Comparison of ENCODE assay signal across 1 cellular context in genomic region chr3:72569754-72570440, GRCh38.
TF ChIP-seq lines count a peak whose summit lies in the region.

No MANE protein-coding gene starts in this region.

TF ChIP-seq in SK-N-SH, 30 proteins besides CTCF, POLR2A, EP300 and RAD21 (continued from another document):
- TF ChIP-seq GATA2 (CRISPR knock-in tag; IDR thresholded peaks at IDR 0.05) (peak; percentile 42; the same call in 1 of the 2 replicates), PBX3 (IDR thresholded peaks at IDR 0.05) (no peak), FOSL2 (IDR thresholded peaks at IDR 0.05; ENCODE audit: borderline replicate concordance, low read depth) (no peak), IRF3 (IDR thresholded peaks at IDR 0.05; ENCODE audit: low read depth, low read length) (no peak), USF2 (IDR thresholded peaks at IDR 0.05; ENCODE audit: borderline replicate concordance, low read depth, low read length) (no peak), SMC3 (IDR thresholded peaks at IDR 0.05; ENCODE audit: low read depth, low read length) (no peak; the same call in 1 of the 2 replicates)
